Comparison of ENCODE assay signal across 8 cellular contexts in genomic region chr9:127771570-127772189, GRCh38. TPM values are rescaled to one million over a fixed set of nuclear protein-coding genes. Genes with fewer than 3 reads are reported as not detected.
DNase-seq lines count a peak whose midpoint lies in the region; ATAC-seq and TF ChIP-seq lines count a peak whose summit lies in the region.

No MANE protein-coding gene starts in this region.

- H3K79me2 ChIP-seq in DOHH2 (ENCODE audit: control insufficient read depth, low read length), result peaks cover 21% of the 10 kb centered on the region

- peak overlapping the region; percentile 90 for H3K4me2 ChIP-seq in DOHH2 (ENCODE audit: low read length)

- H3K27ac ChIP-seq in DOHH2 (ENCODE audit: low read depth, low read length) (no peak overlapping the region), Peyer's patch (peak overlapping the region; percentile 65 to 80 (median 70)), rectal smooth muscle tissue (ENCODE audit: low read depth, low read length) (no peak overlapping the region)

- no peak for TF ChIP-seq CTCF in DOHH2 (IDR thresholded peaks at IDR 0.05; ENCODE audit: low read depth, low read length, poor library complexity, severe bottlenecking)
- no peak for TF ChIP-seq CTCF in Peyer's patch (IDR thresholded peaks at IDR 0.05)
- TF ChIP-seq CTCF in epithelial cell of proximal tubule (conservative IDR thresholded peaks at IDR 0.05; ENCODE audit: low read depth, low read length), result no peak

- H3K4me1 ChIP-seq in DOHH2 (ENCODE audit: control insufficient read depth, low read length) (peaks cover 47% of the 10 kb centered on the region), Peyer's patch (peaks cover 0 to 24% (median 15%) of the 10 kb centered on the region in 4 donors), rectal smooth muscle tissue (ENCODE audit: control insufficient read depth, insufficient read depth, low read length) (no peaks in the 10 kb centered on the region)

- H3K27me3 ChIP-seq in DOHH2 (ENCODE audit: control insufficient read depth, low read length), result no peaks in the 10 kb centered on the region
- H3K27me3 ChIP-seq in Peyer's patch, result no peaks in the 10 kb centered on the region
- H3K27me3 ChIP-seq in rectal smooth muscle tissue (ENCODE audit: control insufficient read depth, insufficient read depth, low read length), result no peaks in the 10 kb centered on the region

- no peak overlapping the region for H3K9ac ChIP-seq in rectal smooth muscle tissue (ENCODE audit: low read length)

- TF ChIP-seq POLR2A in Peyer's patch (IDR thresholded peaks at IDR 0.05), result no peak

- H3K9me3 ChIP-seq in DOHH2 (ENCODE audit: control insufficient read depth, insufficient read depth, low read length), result no peaks in the 10 kb centered on the region
- H3K9me3 ChIP-seq in Peyer's patch, result no peaks in the 10 kb centered on the region

- ATAC-seq in HG02938 (IDR thresholded peaks at IDR 0.05; ENCODE audit: unreplicated experiment) (no peak), HG02678 (IDR thresholded peaks at IDR 0.05; ENCODE audit: unreplicated experiment) (no peak)

- peaks cover 8% of the 10 kb centered on the region; the same call in 1 of the 2 replicates for H4K20me1 ChIP-seq in DOHH2 (ENCODE audit: control insufficient read depth, insufficient read depth, low read depth, low read length)

- peak overlapping the region; percentile 40 for H3K4me3 ChIP-seq in DOHH2 (ENCODE audit: low read length)
- H3K4me3 ChIP-seq in Peyer's patch, result peak overlapping the region; percentile 43 to 67 (median 51)
- peak overlapping the region; percentile 53 for H3K4me3 ChIP-seq in epithelial cell of proximal tubule (ENCODE audit: low read depth, low read length)
- peak overlapping the region; percentile 57 for H3K4me3 ChIP-seq in rectal smooth muscle tissue (ENCODE audit: low read length)

- H3K9me2 ChIP-seq in DOHH2 (replicated peaks; ENCODE audit: control insufficient read depth, low read length), result no peaks in the 10 kb centered on the region

- H3K36me3 ChIP-seq in DOHH2 (ENCODE audit: control insufficient read depth, low read length) (peaks cover 53% of the 10 kb centered on the region), Peyer's patch (no peaks in the 10 kb centered on the region), rectal smooth muscle tissue (ENCODE audit: control insufficient read depth, insufficient read depth, low read length) (no peaks in the 10 kb centered on the region)

- H3F3A ChIP-seq in DOHH2 (ENCODE audit: control insufficient read depth, insufficient read depth), result peaks cover 5% of the 10 kb centered on the region

- DNase-seq in Peyer's patch (no peak), epithelial cell of proximal tubule (ENCODE audit: low read depth) (no peak), putamen (ENCODE audit: low spot score) (no peak), iPS-NIHi7 (ENCODE audit: extremely low spot score) (no peak)

RNA-seq across cellular contexts. Expression of gene SH2D3C, which starts 6.8 kb away (rescaled TPM):
- total RNA-seq in Peyer's patch, result 10 to 100 TPM in 1 of 4 donors, 1 to 10 TPM in 3; 1.4 to 22.3 (median 4.1) TPM
- not detected in 2 replicates for total RNA-seq in epithelial cell of proximal tubule

RNA-seq across cellular contexts. Expression of gene CDK9, which starts 14.2 kb away (rescaled TPM):
- total RNA-seq in Peyer's patch (100 to 1,000 TPM in 1 of 4 donors, 10 to 100 TPM in 3; 53.6 to 116 (median 83.9) TPM), epithelial cell of proximal tubule (28.4 and 29.5 TPM in 2 replicates)

RNA-seq across cellular contexts. Expression of gene FPGS, which starts 31.0 kb away (rescaled TPM):
- total RNA-seq in Peyer's patch, result 100 to 1,000 TPM in 1 of 4 donors, 10 to 100 TPM in 3; 46.1 to 105 (median 71.5) TPM
- total RNA-seq in epithelial cell of proximal tubule, result 104 and 132 TPM in 2 replicates

RNA-seq across cellular contexts. Expression of gene TOR2A, which starts 36.6 kb away (rescaled TPM):
- total RNA-seq in Peyer's patch (10 to 100 TPM; 26.4 to 70.9 (median 35.4) TPM), epithelial cell of proximal tubule (13.0 and 15.0 TPM in 2 replicates)

RNA-seq across cellular contexts. Expression of gene TTC16, which starts 55.8 kb away (rescaled TPM):
- total RNA-seq in Peyer's patch, result not detected
- not detected in 2 replicates for total RNA-seq in epithelial cell of proximal tubule

Comparison
In these comparisons a context has a peak if more than half of its experiments do, and no peak if none do; other contexts are left out.
1. H3K27ac ChIP-seq: peak in Peyer's patch (4 of 4); none in DOHH2 (single experiment) and rectal smooth muscle tissue (single experiment).
2. Peak in every context shown above with its lines, with median percentiles within 50 percentile points of each other: H3K4me3 ChIP-seq.